ENCODE assay signal across 22 cellular contexts in the genomic region with DNA sequence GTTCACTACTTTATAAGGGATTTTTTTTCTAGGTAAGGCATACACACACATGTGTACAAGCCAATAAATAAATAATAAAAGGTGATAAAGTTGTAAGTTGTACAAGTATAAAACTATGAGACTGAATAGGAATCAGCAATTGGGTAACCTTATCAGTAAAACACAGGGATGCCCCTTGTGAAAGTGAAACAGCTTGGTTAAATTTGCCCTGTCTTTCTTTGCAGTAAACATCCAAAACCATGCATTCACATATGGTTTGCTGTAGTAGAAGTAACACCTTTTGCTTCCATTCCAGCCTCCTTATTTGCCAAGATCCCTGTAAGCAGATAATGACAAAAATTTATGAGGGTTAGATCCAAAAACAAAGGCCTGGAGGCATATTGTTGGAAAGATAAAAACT. TPM values are rescaled to one million over a fixed set of nuclear protein-coding genes. Genes with fewer than 3 reads are reported as not detected.
A peak's percentile ranks its signal among the peaks of the same experiment; 100 is the strongest.
DNase-seq lines count a peak whose midpoint lies in the region; ATAC-seq, FAIRE-seq and TF ChIP-seq lines count a peak whose summit lies in the region.
"Had no signal": no experiment of that assay in that cellular context is flagged by ENCODE, and none has a peak within 500 bp of the region (broad histone marks: within the 10 kb centered on the region; RNA-seq: fewer than 3 reads in every experiment).

No MANE protein-coding gene starts in this region.

- TF ChIP-seq CTCF in DND-41 (IDR thresholded peaks at IDR 0.05; ENCODE audit: borderline replicate concordance, extremely low read depth, low read length, poor library complexity, severe bottlenecking) (no peak), foreskin fibroblast (IDR thresholded peaks at IDR 0.05; ENCODE audit: low read depth, low read length) (no peak)

- H3K4me2 ChIP-seq in DND-41 (ENCODE audit: insufficient read depth, low read length) (no peak overlapping the region), Karpas-422 (ENCODE audit: low read depth, low read length, poor library complexity, severe bottlenecking) (no peak overlapping the region)
- H3K4me2 ChIP-seq: A549 had no signal

- DNase-seq in DND-41 (no peak), GM19239 (ENCODE audit: insufficient read length, low spot score) (no peak), Karpas-422 (no peak), OCI-M1 (lab: John Stamatoyannopoulos, UW) (peak; percentile 66), HUDEP-2 (lab: John Stamatoyannopoulos, UW; ENCODE audit: unreplicated experiment in 76 of 76) (no peak), foreskin fibroblast (no peak)
- DNase-seq: 8988T; Caco-2; CD4-positive, CD25-positive, alpha-beta regulatory T cell; CD8-positive, alpha-beta T cell; DMS153; EL; GDM1; GOT3; HFFc6 had no signal

- ATAC-seq in DND-41 (ENCODE audit: insufficient read depth, low read depth) = 0 out of 3 replicates have a peak, but pooled peaks have one; percentile 33
- no peak for ATAC-seq in GM21515 (IDR thresholded peaks at IDR 0.05; ENCODE audit: unreplicated experiment)
- ATAC-seq: A549; CD8-positive, alpha-beta T cell; GM12878 had no signal

- H3K36me3 ChIP-seq in DND-41 (ENCODE audit: insufficient read depth, low read length) (no peaks in the 10 kb centered on the region), Karpas-422 (ENCODE audit: insufficient read depth, low read length) (no peaks in the 10 kb centered on the region)
- H3K36me3 ChIP-seq: HAP-1 had no signal

- H3K9ac ChIP-seq in DND-41 (ENCODE audit: low read depth, low read length) = no peak overlapping the region
- no peak overlapping the region for H3K9ac ChIP-seq in Karpas-422 (ENCODE audit: low read length)

- H3K27me3 ChIP-seq in DND-41 (ENCODE audit: insufficient read depth, low read length, poor library complexity) = no peaks in the 10 kb centered on the region
- H3K27me3 ChIP-seq in Karpas-422 (ENCODE audit: low read length) = no peaks in the 10 kb centered on the region

- no peak overlapping the region for H3K4me3 ChIP-seq in DND-41 (ENCODE audit: low read depth in 1 of 2, low read length in 2 of 2)
- no peak overlapping the region for H3K4me3 ChIP-seq in Karpas-422 (ENCODE audit: low read length)
- no peak overlapping the region for H3K4me3 ChIP-seq in foreskin fibroblast (ENCODE audit: low read depth in 1 of 2, low read length in 2 of 2)
- H3K4me3 ChIP-seq: A549, GM12878, HAP-1 had no signal

- no peaks in the 10 kb centered on the region for H3K4me1 ChIP-seq in DND-41 (ENCODE audit: insufficient read depth, low read length)
- peaks cover 2% of the 10 kb centered on the region; the same call in 1 of the 2 replicates for H3K4me1 ChIP-seq in Karpas-422 (ENCODE audit: low read length)
- H3K4me1 ChIP-seq: A549, Caco-2, HAP-1 had no signal

- H3K27ac ChIP-seq in DND-41 (ENCODE audit: low read length) (no peak overlapping the region), Karpas-422 (ENCODE audit: low read length) (no peak overlapping the region)
- H3K27ac ChIP-seq: A549, C4-2B had no signal

- H3K9me3 ChIP-seq in DND-41 (ENCODE audit: insufficient read depth, low read length, severe bottlenecking) (no peaks in the 10 kb centered on the region), Karpas-422 (ENCODE audit: low read length) (no peaks in the 10 kb centered on the region)
- H3K9me3 ChIP-seq: A549, Caco-2, HAP-1 had no signal

- no peaks in the 10 kb centered on the region for H3K9me2 ChIP-seq in Karpas-422 (replicated peaks; ENCODE audit: insufficient read depth, low read length)

- H4K20me1 ChIP-seq in DND-41 (ENCODE audit: insufficient read depth, low read length) (no peaks in the 10 kb centered on the region), Karpas-422 (ENCODE audit: insufficient read depth, low read depth, low read length) (no peaks in the 10 kb centered on the region)

- H3K79me2 ChIP-seq in DND-41 (ENCODE audit: insufficient read depth, low read length) = no peaks in the 10 kb centered on the region
- no peaks in the 10 kb centered on the region for H3K79me2 ChIP-seq in Karpas-422 (ENCODE audit: low read length)

- H2AFZ ChIP-seq in DND-41 (ENCODE audit: low read depth, low read length) (no peak overlapping the region), Karpas-422 (ENCODE audit: low read length) (0 out of 2 replicates have a peak overlapping the region, but pooled peaks have one; percentile 4)

- peak; percentile 60 for FAIRE-seq in GM19239 (lab: Jason Lieb, UNC)
- FAIRE-seq: A549, GM12878, GM18507, H54 had no signal

RNA-seq across cellular contexts. Expression of a gene that starts 44.3 kb away (rescaled TPM):
- total RNA-seq in Karpas-422 (2014; rRNA removed; shearing (Covaris generic); ENCODE audit: low replicate concordance) = not detected in 2 replicates
- total RNA-seq: Caco-2; CD4-positive, CD25-positive, alpha-beta regulatory T cell; CD8-positive, alpha-beta T cell; GM12878; HFFc6 had no signal
